Comparison of ENCODE assay signal across 10 cellular contexts in the genomic region with DNA sequence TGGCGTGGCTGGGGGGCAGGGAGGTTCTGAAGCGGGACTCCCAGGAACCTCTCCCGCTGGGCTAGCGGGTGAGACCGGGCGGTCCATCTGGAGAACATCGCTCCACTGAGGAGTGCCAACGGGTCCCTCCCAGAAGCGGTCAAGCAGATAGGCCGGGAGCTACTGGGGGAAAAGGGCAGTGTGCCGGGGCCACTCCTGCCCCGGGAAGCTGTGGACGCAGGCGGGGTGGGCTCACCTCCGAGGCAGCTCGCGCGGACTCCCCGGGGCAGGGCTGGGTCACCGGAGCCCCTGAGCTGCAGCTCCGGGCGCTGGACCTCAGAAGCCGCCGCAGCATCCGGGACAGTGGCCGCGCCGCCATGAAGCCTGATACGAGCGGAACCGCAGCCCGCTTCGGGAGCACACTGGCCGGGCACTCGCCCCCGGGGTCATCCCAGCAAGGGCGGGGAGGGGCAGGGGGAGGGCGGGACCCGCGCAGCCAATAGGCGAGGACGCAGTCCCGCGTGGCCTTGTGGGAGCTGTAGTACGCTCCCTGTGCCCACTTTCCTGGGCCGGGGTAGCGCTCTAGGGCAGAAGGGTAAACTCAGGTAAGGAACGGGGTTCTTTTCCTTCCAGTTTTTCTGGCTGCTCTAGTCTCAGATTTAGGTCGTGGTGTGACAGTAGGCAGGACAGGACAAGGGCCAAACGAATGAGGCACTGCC. TPM values are rescaled to one million over a fixed set of nuclear protein-coding genes. Genes with fewer than 3 reads are reported as not detected.
A peak's percentile ranks its signal among the peaks of the same experiment; 100 is the strongest.
DNase-seq lines count a peak whose midpoint lies in the region; FAIRE-seq and TF ChIP-seq lines count a peak whose summit lies in the region.
"Had no signal": no experiment of that assay in that cellular context is flagged by ENCODE, and none has a peak within 500 bp of the region (broad histone marks: within the 10 kb centered on the region; RNA-seq: fewer than 3 reads in every experiment).

A gene (minus strand): TSS at position 403 of the 698 bp plus-strand sequence. CDS start 45 bp downstream, at position 358.

- TF ChIP-seq CTCF in ascending aorta (IDR thresholded peaks at IDR 0.05) (no peak), left ventricle myocardium inferior (IDR thresholded peaks at IDR 0.05; ENCODE audit: borderline replicate concordance) (no peak), ovary (IDR thresholded peaks at IDR 0.05) (no peak), transverse colon (IDR thresholded peaks at IDR 0.05) (no peak), GM13977 (IDR thresholded peaks at IDR 0.05; ENCODE audit: extremely low read depth, insufficient read depth, missing control alignments) (no peak)

- TF ChIP-seq POLR2A in ovary (IDR thresholded peaks at IDR 0.05) (peak; percentile 56), transverse colon (IDR thresholded peaks at IDR 0.05) (peak; percentile 69)

- H3K9me3 ChIP-seq in ascending aorta (no peaks in the 10 kb centered on the region), left ventricle myocardium inferior (replicated peaks) (no peaks in the 10 kb centered on the region), ovary (no peaks in the 10 kb centered on the region), transverse colon (no peaks in the 10 kb centered on the region)

- in situ Hi-C loops in transverse colon (cut with MboI; ENCODE audit: low pct_ligation_motif_present in 1 of 4, low pct_unique_long_range_greater_than_20kb in 1 of 4, low sequenced_read_pairs in 3 of 4) = no loop called here
- in situ Hi-C loops in GM13977 (cut with MboI; ENCODE audit: low pct_unique_long_range_greater_than_20kb, low sequenced_read_pairs, unreplicated experiment) = no loop called here

- intact Hi-C loops in ascending aorta (cut with DNase I) (no loop called here), left ventricle myocardium inferior (cut with micrococcal nuclease) (no loop called here), ovary (cut with DNase I) (no loop called here), transverse colon (cut with DNase I; ENCODE audit: low total_unique reads) (no loop called here)

- DNase-seq in NCI-H345 (lab: John Stamatoyannopoulos, UW) (peak; percentile 73), NCI-H345 treated with DMSO at 0.1 percent for 48 hours (lab: John Stamatoyannopoulos, UW; ENCODE audit: unreplicated experiment) (no peak), RCC 7860 (ENCODE audit: low spot score) (peak; percentile 6), ascending aorta (ENCODE audit: low spot score in 2 of 2) (peak; percentile 54 to 92), left ventricle myocardium inferior (peak; percentile 92), ovary (peak; percentile 82 to 90 (median 86)), transverse colon (peak; percentile 86), GM13977 (ENCODE audit: low spot score) (no peak)
- DNase-seq: DND-41 had no signal

- H3K27me3 ChIP-seq in ascending aorta (no peaks in the 10 kb centered on the region), left ventricle myocardium inferior (ENCODE audit: low read depth) (no peaks in the 10 kb centered on the region), ovary (no peaks in the 10 kb centered on the region), transverse colon (no peaks in the 10 kb centered on the region)

- no peak for TF ChIP-seq EP300 in ovary (IDR thresholded peaks at IDR 0.05)
- TF ChIP-seq EP300 in transverse colon (IDR thresholded peaks at IDR 0.05; ENCODE audit: low read depth) = no peak

- H3K4me3 ChIP-seq in ascending aorta (peak within 1 kb of the TSS; percentile 78 to 88), left ventricle myocardium inferior (peak within 1 kb of the TSS; percentile 90), ovary (peak within 1 kb of the TSS; percentile 86), transverse colon (peak within 1 kb of the TSS; percentile 68 to 87 (median 74))

- FAIRE-seq in RCC 7860 (lab: Jason Lieb, UNC) = no peak
- FAIRE-seq: islet of Langerhans had no signal

- H3K27ac ChIP-seq in ascending aorta = peak within 1 kb of the TSS; percentile 84 to 93
- peak within 1 kb of the TSS; percentile 91 for H3K27ac ChIP-seq in left ventricle myocardium inferior (replicated peaks)
- H3K27ac ChIP-seq in ovary = peak within 1 kb of the TSS; percentile 81 to 85
- peak within 1 kb of the TSS; percentile 74 to 89 (median 82) for H3K27ac ChIP-seq in transverse colon

- H3K36me3 ChIP-seq in ascending aorta (no peaks in the 10 kb centered on the region), left ventricle myocardium inferior (no peaks in the 10 kb centered on the region), ovary (no peaks in the 10 kb centered on the region), transverse colon (no peaks in the 10 kb centered on the region)

- WGBS in ovary, 3 donors = 1 to 5% (median 2%) methylated on average over 49 to 50 of the region's 50 CpGs
- WGBS in transverse colon (ENCODE audit: low coverage in 1 of 2), 2 donors = 10 to 17% methylated on average over 1 to 27 of the region's 50 CpGs

- peaks cover 15 to 44% of the 10 kb centered on the region in 2 donors for H3K4me1 ChIP-seq in ascending aorta
- H3K4me1 ChIP-seq in left ventricle myocardium inferior = peaks cover 79% of the 10 kb centered on the region
- H3K4me1 ChIP-seq in ovary (ENCODE audit: insufficient read depth) = peaks cover 4% of the 10 kb centered on the region
- H3K4me1 ChIP-seq in transverse colon = peaks cover 2 to 36% (median 23%) of the 10 kb centered on the region in 4 donors

RNA-seq across cellular contexts. Expression of the gene that starts here (rescaled TPM):
- 45.4 TPM for total RNA-seq in ascending aorta
- total RNA-seq in left ventricle myocardium inferior = 28.6 TPM
- 10 to 100 TPM; 10.9 to 21.8 (median 17.2) TPM for total RNA-seq in ovary
- polyA plus RNA-seq in ovary = 10 to 100 TPM; 11.4 to 12.1 TPM
- 10 to 100 TPM; 20.6 to 58.3 (median 42.3) TPM for total RNA-seq in transverse colon

Comparison
In these comparisons a context has a peak if more than half of its experiments do, and no peak if none do; other contexts are left out.
1. DNase-seq: peak in NCI-H345 (single experiment), RCC 7860 (single experiment), ascending aorta (2 of 2), left ventricle myocardium inferior (single experiment), ovary (5 of 5) and transverse colon (single experiment); none in NCI-H345 treated with DMSO at 0.1 percent for 48 hours (single experiment) and GM13977 (single experiment).
2. Peak in every context shown above with its lines, with median percentiles within 50 percentile points of each other: H3K27ac ChIP-seq and H3K4me3 ChIP-seq.